ENCODE assay signal across 2 cellular contexts in genomic region chr10:27258838-27259532, GRCh38.
A peak's percentile ranks its signal among the peaks of the same experiment; 100 is the strongest.
TF ChIP-seq lines count a peak whose summit lies in the region.

No MANE protein-coding gene starts in this region.

TF ChIP-seq in SK-N-SH, 30 proteins besides CTCF, POLR2A, EP300 and RAD21:
- no peak for TF ChIP-seq USF2 (IDR thresholded peaks at IDR 0.05; ENCODE audit: borderline replicate concordance, low read depth, low read length)
- no peak for TF ChIP-seq USF1 (IDR thresholded peaks at IDR 0.05; ENCODE audit: borderline replicate concordance, low read depth)
- no peak for TF ChIP-seq RCOR1 (IDR thresholded peaks at IDR 0.05; ENCODE audit: low read length)
- no peak for TF ChIP-seq FOXM1 (IDR thresholded peaks at IDR 0.05; ENCODE audit: low read depth)
- TF ChIP-seq PBX3 (IDR thresholded peaks at IDR 0.05) = no peak
- TF ChIP-seq SMC3 (IDR thresholded peaks at IDR 0.05; ENCODE audit: low read depth, low read length) = no peak
- TF ChIP-seq CHD2 (IDR thresholded peaks at IDR 0.05; ENCODE audit: low read length, partially characterized antibody) = no peak

TF ChIP-seq in H1, 55 proteins besides CTCF, POLR2A, EP300 and RAD21 (continued from another document):
- TF ChIP-seq YY1 (IDR thresholded peaks at IDR 0.05; ENCODE audit: low read depth, low read length) = 0 out of 2 replicates have a peak, but pooled peaks have one; percentile 33
- TF ChIP-seq USF2 (IDR thresholded peaks at IDR 0.05; ENCODE audit: low read length) = no peak
- TF ChIP-seq GABPA (IDR thresholded peaks at IDR 0.05; ENCODE audit: borderline replicate concordance, insufficient read depth, low read length) = no peak
- TF ChIP-seq HDAC2 (IDR thresholded peaks at IDR 0.05; ENCODE audit: borderline replicate concordance in 1 of 2, low read depth in 2 of 2, low read length in 2 of 2) = 0 out of 4 replicates have a peak, but pooled peaks of 1 of the 2 experiments have one; percentile 21
- TF ChIP-seq POU5F1 (IDR thresholded peaks at IDR 0.05; ENCODE audit: low read depth, low read length) = no peak
- TF ChIP-seq SRF (IDR thresholded peaks at IDR 0.05; ENCODE audit: low read depth, low read length) = no peak
- no peak for TF ChIP-seq CBX8 (IDR thresholded peaks at IDR 0.05; ENCODE audit: borderline replicate concordance, low read depth, low read length)
- peak; percentile 51; the same call in 1 of the 2 replicates for TF ChIP-seq EGR1 (IDR thresholded peaks at IDR 0.05; ENCODE audit: borderline replicate concordance, low read depth, low read length)
- TF ChIP-seq TBP (IDR thresholded peaks at IDR 0.05; ENCODE audit: low read depth, low read length) = no peak
- TF ChIP-seq HDAC6 (IDR thresholded peaks at IDR 0.05; ENCODE audit: low read depth, low read length) = no peak
- no peak; the same call in 1 of the 2 replicates for TF ChIP-seq E2F6 (IDR thresholded peaks at IDR 0.05)
- no peak for TF ChIP-seq TAF7 (optimal IDR thresholded peaks at IDR 0.05; ENCODE audit: borderline replicate concordance, low read depth, low read length)
- TF ChIP-seq CHD7 (IDR thresholded peaks at IDR 0.05; ENCODE audit: insufficient replicate concordance, low read length) = no peak
- TF ChIP-seq SP4 (IDR thresholded peaks at IDR 0.05; ENCODE audit: low read length) = no peak
- no peak for TF ChIP-seq JUN (IDR thresholded peaks at IDR 0.05; ENCODE audit: low read depth, low read length)
- TF ChIP-seq TAF1 (IDR thresholded peaks at IDR 0.05; ENCODE audit: low read depth, low read length) = peak; percentile 40; the same call in 1 of the 2 replicates
- TF ChIP-seq CTBP2 (IDR thresholded peaks at IDR 0.05; ENCODE audit: borderline replicate concordance, insufficient read depth, insufficient read length, low read length) = peak; percentile 90
- peak; percentile 58 for TF ChIP-seq PHF8 (conservative IDR thresholded peaks at IDR 0.05; ENCODE audit: low read depth, low read length)
- no peak for TF ChIP-seq SP1 (IDR thresholded peaks at IDR 0.05; ENCODE audit: low read depth, low read length)
- TF ChIP-seq JUND (IDR thresholded peaks at IDR 0.05; ENCODE audit: low read length) = no peak
- no peak for TF ChIP-seq NRF1 (IDR thresholded peaks at IDR 0.05; ENCODE audit: low read depth, low read length)
- TF ChIP-seq RBBP5 (IDR thresholded peaks at IDR 0.05; ENCODE audit: borderline replicate concordance, low read depth, low read length) = peak; percentile 99
- TF ChIP-seq FOSL1 (IDR thresholded peaks at IDR 0.05; ENCODE audit: insufficient read depth, low read depth, low read length) = no peak
- no peak for TF ChIP-seq POLR2AphosphoS5 (IDR thresholded peaks at IDR 0.05; ENCODE audit: low read depth, low read length)
- no peak for TF ChIP-seq BCL11A (IDR thresholded peaks at IDR 0.05; ENCODE audit: low read depth in 2 of 2, low read length in 2 of 2)
- TF ChIP-seq SIX5 (IDR thresholded peaks at IDR 0.05; ENCODE audit: low read depth, low read length) = no peak
- TF ChIP-seq ZNF274 (IDR thresholded peaks at IDR 0.05; ENCODE audit: borderline replicate concordance, extremely low read depth, low read length) = no peak
- no peak for TF ChIP-seq RXRA (IDR thresholded peaks at IDR 0.05; ENCODE audit: insufficient read depth, low read depth, low read length)
- TF ChIP-seq ATF3 (IDR thresholded peaks at IDR 0.05; ENCODE audit: insufficient read depth, low read depth, low read length) = no peak
- no peak for TF ChIP-seq SIRT6 (IDR thresholded peaks at IDR 0.05; ENCODE audit: low read length)
- no peak for TF ChIP-seq CBX5 (IDR thresholded peaks at IDR 0.05; ENCODE audit: low read depth, low read length)
- no peak for TF ChIP-seq KDM1A (IDR thresholded peaks at IDR 0.05; ENCODE audit: borderline replicate concordance, low read length)
- no peak for TF ChIP-seq CREB1 (IDR thresholded peaks at IDR 0.05)
- no peak for TF ChIP-seq BACH1 (IDR thresholded peaks at IDR 0.05; ENCODE audit: low read length)
- no peak for TF ChIP-seq SIN3A (conservative IDR thresholded peaks at IDR 0.05 in 1 of 2, IDR thresholded peaks at IDR 0.05 in 1 of 2; ENCODE audit: low read depth in 1 of 2, low read length in 2 of 2)
- TF ChIP-seq SP2 (IDR thresholded peaks at IDR 0.05; ENCODE audit: low read length) = no peak
- TF ChIP-seq CHD1 (IDR thresholded peaks at IDR 0.05; ENCODE audit: low read depth, low read length) = no peak
- peak; percentile 55; the same call in 1 of the 2 replicates for TF ChIP-seq MAX (IDR thresholded peaks at IDR 0.05)
- no peak for TF ChIP-seq GTF2F1 (IDR thresholded peaks at IDR 0.05; ENCODE audit: borderline replicate concordance, low read depth, low read length)
- peak; percentile 93 for TF ChIP-seq KDM4A (IDR thresholded peaks at IDR 0.05; ENCODE audit: low read depth, low read length, severe bottlenecking)
- TF ChIP-seq BRCA1 (IDR thresholded peaks at IDR 0.05; ENCODE audit: low read depth, low read length) = no peak
- peak; percentile 61; the same call in 1 of the 2 replicates for TF ChIP-seq SUZ12 (IDR thresholded peaks at IDR 0.05; ENCODE audit: low read length)
- TF ChIP-seq TEAD4 (IDR thresholded peaks at IDR 0.05; ENCODE audit: low read depth, low read length) = no peak
- peak; percentile 99 for TF ChIP-seq ASH2L (IDR thresholded peaks at IDR 0.05; ENCODE audit: low read length)
- no peak for TF ChIP-seq KDM5A (IDR thresholded peaks at IDR 0.05; ENCODE audit: low read length)
- peak; percentile 63; the same call in 1 of the 2 replicates for TF ChIP-seq CHD2 (IDR thresholded peaks at IDR 0.05; ENCODE audit: low read length)
- TF ChIP-seq MAFK (IDR thresholded peaks at IDR 0.05; ENCODE audit: low read depth, low read length) = no peak
